ENCODE assay signal across 8 cellular contexts in genomic region chr1:197526736-197527371, GRCh38.
A peak's percentile ranks its signal among the peaks of the same experiment; 100 is the strongest.
DNase-seq lines count a peak whose midpoint lies in the region; ATAC-seq, FAIRE-seq and TF ChIP-seq lines count a peak whose summit lies in the region.

No MANE protein-coding gene starts in this region.

- no peak overlapping the region for H3K27ac Mint-ChIP-seq in activated naive CD8-positive, alpha-beta T cell treated with anti-CD3 and anti-CD28 coated beads, Interleukin-2, amount 50 U/mL, for 24 hours

- intact Hi-C loops in stomach (cut with DNase I; ENCODE audit: low total_unique reads) = no loop called here

- no peak overlapping the region for H3K4me3 ChIP-seq in stomach

- no peaks in the 10 kb centered on the region for H3K4me1 Mint-ChIP-seq in activated naive CD8-positive, alpha-beta T cell treated with anti-CD3 and anti-CD28 coated beads, Interleukin-2, amount 50 U/mL, for 24 hours

- no peak overlapping the region for H3K27ac ChIP-seq in stomach

- no peak for TF ChIP-seq EP300 in stomach (IDR thresholded peaks at IDR 0.05)

- FAIRE-seq in RCC 7860 (lab: Jason Lieb, UNC) = peak; percentile 89

- no peaks in the 10 kb centered on the region for H3K9me3 ChIP-seq in stomach

- H3K27me3 Mint-ChIP-seq in activated naive CD8-positive, alpha-beta T cell treated with anti-CD3 and anti-CD28 coated beads, Interleukin-2, amount 50 U/mL, for 24 hours = no peaks in the 10 kb centered on the region

- ATAC-seq in GM19324 (IDR thresholded peaks at IDR 0.05; ENCODE audit: low FRiP score, unreplicated experiment) (no peak), HG03139 (IDR thresholded peaks at IDR 0.05; ENCODE audit: unreplicated experiment) (no peak)
- ATAC-seq in activated naive CD8-positive, alpha-beta T cell treated with anti-CD3 and anti-CD28 coated beads, Interleukin-2, amount 50 U/mL, for 24 hours = no peak

- no peaks in the 10 kb centered on the region for H3K36me3 Mint-ChIP-seq in activated naive CD8-positive, alpha-beta T cell treated with anti-CD3 and anti-CD28 coated beads, Interleukin-2, amount 50 U/mL, for 24 hours (ENCODE audit: low read depth)

- DNase-seq in EH (ENCODE audit: low read depth) (peak; percentile 42), HT-29 (ENCODE audit: low spot score) (peak; percentile 48), RCC 7860 (ENCODE audit: low spot score) (peak; percentile 40), fibroblast of peridontal ligament (ENCODE audit: extremely low read depth) (peak; percentile 64), stomach (no peak)
- no peak for DNase-seq in activated naive CD8-positive, alpha-beta T cell treated with anti-CD3 and anti-CD28 coated beads, Interleukin-2, amount 50 U/mL, for 24 hours

- H3K27me3 ChIP-seq in stomach = no peaks in the 10 kb centered on the region

- H3K4me1 ChIP-seq in stomach = no peaks in the 10 kb centered on the region

- 64 to 76% (median 67%) methylated on average over 4 of the region's 4 CpGs for WGBS in stomach, 5 donors

- no peak overlapping the region for H3K4me3 Mint-ChIP-seq in activated naive CD8-positive, alpha-beta T cell treated with anti-CD3 and anti-CD28 coated beads, Interleukin-2, amount 50 U/mL, for 24 hours

- TF ChIP-seq CTCF in stomach (IDR thresholded peaks at IDR 0.05) = peak in 5 of 7 experiments; percentile 26 to 82 (median 31)

- H3K36me3 ChIP-seq in stomach = no peaks in the 10 kb centered on the region

- no peak for TF ChIP-seq POLR2A in stomach (IDR thresholded peaks at IDR 0.05)

- no peaks in the 10 kb centered on the region for H3K9me3 Mint-ChIP-seq in activated naive CD8-positive, alpha-beta T cell treated with anti-CD3 and anti-CD28 coated beads, Interleukin-2, amount 50 U/mL, for 24 hours

Comparison
In these comparisons a context has a peak if more than half of its experiments do, and no peak if none do; other contexts are left out.
1. DNase-seq: peak in EH (single experiment), HT-29 (single experiment), RCC 7860 (single experiment) and fibroblast of peridontal ligament (single experiment); none in stomach (single experiment) and activated naive CD8-positive, alpha-beta T cell treated with anti-CD3 and anti-CD28 coated beads, Interleukin-2, amount 50 U/mL, for 24 hours (single experiment).